21 cellular contexts compared by ENCODE assay signal in the genomic region with DNA sequence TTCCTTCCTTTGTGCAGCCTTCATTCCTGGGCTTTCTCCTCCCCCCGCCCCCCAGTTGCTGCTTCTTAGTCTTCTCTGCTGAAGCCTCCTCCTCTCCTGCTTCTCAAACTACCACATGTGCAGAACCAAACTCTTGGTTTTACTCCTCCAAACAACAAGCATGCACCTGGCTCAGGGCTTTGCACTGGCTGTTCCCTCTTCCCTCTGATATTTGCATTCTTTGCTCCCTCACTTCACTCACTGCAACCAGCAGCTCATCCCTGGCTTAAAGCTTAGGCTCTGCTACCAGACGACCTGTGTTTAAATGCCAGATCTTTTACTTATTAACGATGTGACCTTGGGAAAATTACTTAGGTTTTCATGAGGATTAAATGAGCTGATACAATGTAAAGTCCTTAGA.
"Had no signal": no experiment of that assay in that cellular context is flagged by ENCODE, and none has a peak within 500 bp of the region (broad histone marks: within the 10 kb centered on the region; RNA-seq: fewer than 3 reads in every experiment).

No MANE protein-coding gene starts in this region.

- H3K4me3 Mint-ChIP-seq: naive thymus-derived CD8-positive, alpha-beta T cell; neural crest cell; stimulated activated effector memory CD8-positive, alpha-beta T cell treated with anti-CD3 and anti-CD28 coated beads, Interleukin-12 subunit alpha, Interleukin-12 subunit beta, amount 100 ng/mL, for 72 hours; stimulated activated naive CD8-positive, alpha-beta T cell treated with anti-CD3 and anti-CD28 coated beads, Interleukin-15, Interleukin-2, amounts not matched to agents 100 ng/mL and 50 ng/mL, for 24 hours had no signal

- H3K36me3 ChIP-seq: colonic mucosa, heart right ventricle, ovary, tibial artery, upper lobe of left lung, uterus had no signal

- H3K9me3 ChIP-seq: colonic mucosa, heart right ventricle, mucosa of descending colon, ovary, tibial artery, upper lobe of left lung, uterus had no signal

- H3K4me2 ChIP-seq: smooth muscle cell had no signal

- H3K27ac ChIP-seq: colonic mucosa, heart right ventricle, ovary, tibial artery, upper lobe of left lung, uterus had no signal

- H3K27ac Mint-ChIP-seq: stimulated activated effector memory CD8-positive, alpha-beta T cell treated with anti-CD3 and anti-CD28 coated beads, Interleukin-12 subunit alpha, Interleukin-12 subunit beta, amount 100 ng/mL, for 72 hours; stimulated activated naive CD8-positive, alpha-beta T cell treated with anti-CD3 and anti-CD28 coated beads, Interleukin-15, Interleukin-2, amounts not matched to agents 100 ng/mL and 50 ng/mL, for 24 hours had no signal

- H3K4me1 Mint-ChIP-seq: neural crest cell had no signal

- H3K36me3 Mint-ChIP-seq: stimulated activated effector memory CD8-positive, alpha-beta T cell treated with anti-CD3 and anti-CD28 coated beads, Interleukin-12 subunit alpha, Interleukin-12 subunit beta, amount 100 ng/mL, for 72 hours had no signal

- FAIRE-seq: frontal cortex, islet of Langerhans had no signal

- H3K27me3 ChIP-seq: colonic mucosa, ovary, tibial artery, upper lobe of left lung, uterus had no signal

- DNase-seq: colonic mucosa; effector CD4-positive, alpha-beta T cell; heart right ventricle; hypothalamus; kidney glomerular epithelial cell; mammary epithelial cell; mucosa of descending colon; naive thymus-derived CD8-positive, alpha-beta T cell; ovary; right cardiac atrium; stimulated activated CD4-positive, alpha-beta T cell treated with anti-CD3 and anti-CD28 coated beads, Interleukin-2, amount 100 ng/mL, for 48 hours; stimulated activated CD8-positive, alpha-beta memory T cell treated with anti-CD3 and anti-CD28 coated beads, Interleukin-4, amount 100 ng/mL, for 48 hours; tibial artery; upper lobe of left lung; uterus had no signal

- H3K27me3 Mint-ChIP-seq: stimulated activated naive CD8-positive, alpha-beta T cell treated with anti-CD3 and anti-CD28 coated beads, Interleukin-15, Interleukin-2, amounts not matched to agents 100 ng/mL and 50 ng/mL, for 24 hours had no signal

- H3K9me3 Mint-ChIP-seq: neural crest cell; stimulated activated effector memory CD8-positive, alpha-beta T cell treated with anti-CD3 and anti-CD28 coated beads, Interleukin-12 subunit alpha, Interleukin-12 subunit beta, amount 100 ng/mL, for 72 hours; stimulated activated naive CD8-positive, alpha-beta T cell treated with anti-CD3 and anti-CD28 coated beads, Interleukin-15, Interleukin-2, amounts not matched to agents 100 ng/mL and 50 ng/mL, for 24 hours had no signal

- ATAC-seq: heart right ventricle; mucosa of descending colon; naive thymus-derived CD8-positive, alpha-beta T cell; right cardiac atrium; stimulated activated effector memory CD8-positive, alpha-beta T cell treated with anti-CD3 and anti-CD28 coated beads, Interleukin-12 subunit alpha, Interleukin-12 subunit beta, amount 100 ng/mL, for 72 hours had no signal

- H3K4me1 ChIP-seq: colonic mucosa, tibial artery, upper lobe of left lung, uterus had no signal

- H3K4me3 ChIP-seq: colonic mucosa, heart right ventricle, mucosa of descending colon, ovary, smooth muscle cell, tibial artery, upper lobe of left lung, uterus had no signal
